ENCODE assay signal across 18 cellular contexts in the genomic region with DNA sequence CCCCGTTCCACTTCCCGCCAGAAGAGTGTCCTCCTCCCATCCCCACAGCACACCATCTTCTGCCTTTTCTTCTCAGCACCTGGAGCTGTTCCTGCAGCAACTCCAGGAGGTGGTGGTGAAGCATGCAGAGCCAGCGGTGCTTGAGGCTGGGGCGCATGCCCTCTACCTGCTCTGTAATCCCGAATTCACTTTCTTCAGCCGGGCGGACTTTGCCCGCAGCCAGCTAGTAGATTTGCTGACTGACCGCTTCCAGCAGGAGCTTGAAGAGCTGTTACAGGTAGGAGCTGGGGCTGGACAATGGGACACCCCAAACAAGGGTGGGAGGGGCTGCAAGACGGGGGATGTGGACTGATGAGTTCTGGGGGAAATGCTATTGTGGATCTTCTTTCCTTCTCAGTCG. TPM values are rescaled to one million over a fixed set of nuclear protein-coding genes. Genes with fewer than 3 reads are reported as not detected.
A peak's percentile ranks its signal among the peaks of the same experiment; 100 is the strongest.
DNase-seq lines count a peak whose midpoint lies in the region; TF ChIP-seq lines count a peak whose summit lies in the region.
"Had no signal": no experiment of that assay in that cellular context is flagged by ENCODE, and none has a peak within 500 bp of the region (broad histone marks: within the 10 kb centered on the region; RNA-seq: fewer than 3 reads in every experiment).

No MANE protein-coding gene starts in this region.

- TF ChIP-seq CTCF in endodermal cell (conservative IDR thresholded peaks at IDR 0.05) = no peak
- no peak for TF ChIP-seq CTCF in stomach (IDR thresholded peaks at IDR 0.05)

- peaks cover 0 to 5% (median 0%) of the 10 kb centered on the region in 3 donors for H3K9me3 Mint-ChIP-seq in IgD-negative memory B cell
- no peaks in the 10 kb centered on the region for H3K9me3 Mint-ChIP-seq in endodermal cell
- H3K9me3 Mint-ChIP-seq in activated CD4-positive, alpha-beta T cell treated with anti-CD3 and anti-CD28 coated beads, Interleukin-2, amount 10 ng/mL, durations not matched to agents 7 days and 5 days = no peaks in the 10 kb centered on the region
- H3K9me3 Mint-ChIP-seq: GM23338 had no signal

- POLR2A ChIA-PET in activated CD4-positive, alpha-beta T cell treated with anti-CD3 and anti-CD28 coated beads, Interleukin-2, amount 10 ng/mL, durations not matched to agents 7 days and 5 days (lab: Charles Lee) = no interaction called here

- peak; percentile 61 for DNase-seq in endodermal cell
- peak; percentile 59 for DNase-seq in mucosa of gallbladder (ENCODE audit: low spot score)
- DNase-seq in activated CD4-positive, alpha-beta T cell treated with anti-CD3 and anti-CD28 coated beads, Interleukin-2, amount 10 ng/mL, durations not matched to agents 7 days and 5 days = no peak
- no peak for DNase-seq in stomach
- no peak for DNase-seq in NCI-H510A (lab: John Stamatoyannopoulos, UW)
- DNase-seq in amniotic stem cell (lab: John Stamatoyannopoulos, UW) = no peak
- DNase-seq: MM.1S, NCI-H1105, NCI-H187 treated with DMSO at 0.1 percent for 48 hours, NCI-H2171, NCI-H446 treated with DMSO at 0.1 percent for 48 hours, NCI-H774, SHP77 treated with DMSO at 0.1 percent for 48 hours had no signal

- peak overlapping the region in 2 of 3 donors; percentile 50 to 86 for H3K27ac Mint-ChIP-seq in IgD-negative memory B cell
- H3K27ac Mint-ChIP-seq in endodermal cell = no peak overlapping the region
- no peak overlapping the region for H3K27ac Mint-ChIP-seq in activated CD4-positive, alpha-beta T cell treated with anti-CD3 and anti-CD28 coated beads, Interleukin-2, amount 10 ng/mL, durations not matched to agents 7 days and 5 days
- H3K27ac Mint-ChIP-seq: GM23338 had no signal

- no peaks in the 10 kb centered on the region for H3K9me3 ChIP-seq in endodermal cell (ENCODE audit: control insufficient read depth, low read length)
- no peaks in the 10 kb centered on the region for H3K9me3 ChIP-seq in stomach

- no peaks in the 10 kb centered on the region for H3K4me1 ChIP-seq in endodermal cell (ENCODE audit: control insufficient read depth, insufficient read depth, low read length)
- no peaks in the 10 kb centered on the region for H3K4me1 ChIP-seq in stomach

- WGBS in endodermal cell (ENCODE audit: insufficient coverage in 1 of 2, insufficient read length in 1 of 2), 2 experiments = 90 to 95% methylated on average over 3 to 10 of the region's 11 CpGs
- WGBS in stomach, 5 donors = 39 to 70% (median 47%) methylated on average over 11 of the region's 11 CpGs

- H3K36me3 ChIP-seq in endodermal cell (ENCODE audit: control insufficient read depth, insufficient read depth, low read length) = no peaks in the 10 kb centered on the region
- H3K36me3 ChIP-seq in stomach = no peaks in the 10 kb centered on the region

- H3K27ac ChIP-seq in endodermal cell (ENCODE audit: low read depth, low read length) = no peak overlapping the region
- H3K27ac ChIP-seq in stomach = no peak overlapping the region
- H3K27ac ChIP-seq: HL-60 had no signal

- H3K36me3 Mint-ChIP-seq in IgD-negative memory B cell = no peaks in the 10 kb centered on the region
- H3K36me3 Mint-ChIP-seq in endodermal cell (ENCODE audit: low read depth) = no peaks in the 10 kb centered on the region
- peaks cover 9% of the 10 kb centered on the region for H3K36me3 Mint-ChIP-seq in activated CD4-positive, alpha-beta T cell treated with anti-CD3 and anti-CD28 coated beads, Interleukin-2, amount 10 ng/mL, durations not matched to agents 7 days and 5 days (ENCODE audit: low read depth)

- TF ChIP-seq POLR2A in stomach (IDR thresholded peaks at IDR 0.05) = no peak

- peak overlapping the region in 3 of 4 donors; percentile 52 to 73 (median 57) for H3K4me3 Mint-ChIP-seq in IgD-negative memory B cell
- H3K4me3 Mint-ChIP-seq in endodermal cell = no peak overlapping the region
- H3K4me3 Mint-ChIP-seq in activated CD4-positive, alpha-beta T cell treated with anti-CD3 and anti-CD28 coated beads, Interleukin-2, amount 10 ng/mL, durations not matched to agents 7 days and 5 days = no peak overlapping the region
- H3K4me3 Mint-ChIP-seq: GM23338 had no signal

- H3K4me1 Mint-ChIP-seq in IgD-negative memory B cell (peaks cover 26 to 44% (median 35%) of the 10 kb centered on the region in 3 donors), endodermal cell (peaks cover 23% of the 10 kb centered on the region)
- H3K4me1 Mint-ChIP-seq in activated CD4-positive, alpha-beta T cell treated with anti-CD3 and anti-CD28 coated beads, Interleukin-2, amount 10 ng/mL, durations not matched to agents 7 days and 5 days = peaks cover 5% of the 10 kb centered on the region

- no peaks in the 10 kb centered on the region for H3K27me3 Mint-ChIP-seq in IgD-negative memory B cell
- peaks cover 51% of the 10 kb centered on the region for H3K27me3 Mint-ChIP-seq in endodermal cell (ENCODE audit: insufficient read depth)
- H3K27me3 Mint-ChIP-seq in activated CD4-positive, alpha-beta T cell treated with anti-CD3 and anti-CD28 coated beads, Interleukin-2, amount 10 ng/mL, durations not matched to agents 7 days and 5 days = no peaks in the 10 kb centered on the region

- intact Hi-C loops in stomach (cut with DNase I; ENCODE audit: low total_unique reads) = no loop called here

- no peak overlapping the region for H3K9ac ChIP-seq in endodermal cell (ENCODE audit: extremely low read depth, low read length, poor library complexity, severe bottlenecking)

- H3K4me3 ChIP-seq in endodermal cell (ENCODE audit: low read length) (no peak overlapping the region), stomach (no peak overlapping the region)
- H3K4me3 ChIP-seq: GM23338 had no signal

- CTCF ChIA-PET in activated CD4-positive, alpha-beta T cell treated with anti-CD3 and anti-CD28 coated beads, Interleukin-2, amount 10 ng/mL, durations not matched to agents 7 days and 5 days (lab: Charles Lee) = interaction anchor here (1.1 to 1.2 kb wide), 2 partner anchors 11 to 19 kb away, joined by 4 to 5 read pairs; no protein-coding TSS in a partner anchor

- TF ChIP-seq EP300 in stomach (IDR thresholded peaks at IDR 0.05) = no peak

- H3K27me3 ChIP-seq in endodermal cell (ENCODE audit: control insufficient read depth, insufficient read depth, low read length, poor library complexity, severe bottlenecking) = peaks cover 5% of the 10 kb centered on the region
- peaks cover 0 to 32% (median 0%) of the 10 kb centered on the region in 3 donors for H3K27me3 ChIP-seq in stomach

RNA-seq across cellular contexts. Expression of a gene that starts 19.1 kb away (rescaled TPM):
- polyA plus RNA-seq in IgD-negative memory B cell (94.5 TPM), stomach (1 to 10 TPM in 1 of 3 donors, under 1 TPM in 2; 0.56 to 1.7 (median 0.95) TPM)
- total RNA-seq in endodermal cell (not detected), mucosa of gallbladder (3.1 TPM), stomach (1 to 10 TPM in 4 of 5 donors, not detected in 1; 1.1 to 3.8 (median 1.4) TPM)
- polyA plus RNA-seq in endodermal cell (2013, experiment 1 of 2) = not detected
- polyA plus RNA-seq in endodermal cell (2013, experiment 2 of 2) = not detected
- total RNA-seq in activated CD4-positive, alpha-beta T cell treated with anti-CD3 and anti-CD28 coated beads, Interleukin-2, amount 10 ng/mL, durations not matched to agents 7 days and 5 days = 10 to 100 TPM; 61.2 to 66.6 TPM
- total RNA-seq: G401, GM23338 had no signal
- polyA plus RNA-seq: AG04450 had no signal

RNA-seq across cellular contexts. Expression of a gene that starts 23.0 kb away (rescaled TPM):
- polyA plus RNA-seq in IgD-negative memory B cell (61.5 TPM), stomach (1 to 10 TPM in 2 of 3 donors, under 1 TPM in 1; 0.50 to 8.8 (median 1.5) TPM)
- total RNA-seq in endodermal cell (1 to 10 TPM; 1.2 to 3.3 TPM), mucosa of gallbladder (3.6 TPM), stomach (under 1 TPM in 1 of 5 donors, not detected in 4; 0.92 TPM)
- polyA plus RNA-seq in endodermal cell (2013, experiment 1 of 2) = 1.4 TPM
- 1.7 TPM for polyA plus RNA-seq in endodermal cell (2013, experiment 2 of 2)
- total RNA-seq in activated CD4-positive, alpha-beta T cell treated with anti-CD3 and anti-CD28 coated beads, Interleukin-2, amount 10 ng/mL, durations not matched to agents 7 days and 5 days = 10 to 100 TPM; 24.2 to 24.7 TPM

RNA-seq across cellular contexts. Expression of a gene that starts 23.5 kb away (rescaled TPM):
- polyA plus RNA-seq in IgD-negative memory B cell (0.23 TPM), stomach (under 1 TPM in 2 of 3 donors, not detected in 1; 0.12 to 0.48 TPM)
- total RNA-seq in endodermal cell (10 to 100 TPM; 39.3 to 56.1 TPM), mucosa of gallbladder (5.6 TPM), stomach (1 to 10 TPM in 3 of 5 donors, under 1 TPM in 1, not detected in 1; 0.92 to 4.9 (median 2.6) TPM)
- 130 TPM for polyA plus RNA-seq in endodermal cell (2013, experiment 1 of 2)
- 122 TPM for polyA plus RNA-seq in endodermal cell (2013, experiment 2 of 2)
- 10 to 100 TPM; 13.9 to 20.9 TPM for total RNA-seq in activated CD4-positive, alpha-beta T cell treated with anti-CD3 and anti-CD28 coated beads, Interleukin-2, amount 10 ng/mL, durations not matched to agents 7 days and 5 days

RNA-seq across cellular contexts. Expression of a gene that starts 32.3 kb away (rescaled TPM):
- polyA plus RNA-seq in IgD-negative memory B cell (0.38 TPM), stomach (1 to 10 TPM; 1.7 to 2.4 (median 2.1) TPM)
- total RNA-seq in endodermal cell (1 to 10 TPM; 3.7 to 3.8 TPM), mucosa of gallbladder (11.2 TPM), stomach (1 to 10 TPM in 2 of 5 donors, not detected in 3; 1.5 to 1.6 TPM)
- polyA plus RNA-seq in endodermal cell (2013, experiment 1 of 2) = 13.3 TPM
- polyA plus RNA-seq in endodermal cell (2013, experiment 2 of 2) = 13.4 TPM
- total RNA-seq in activated CD4-positive, alpha-beta T cell treated with anti-CD3 and anti-CD28 coated beads, Interleukin-2, amount 10 ng/mL, durations not matched to agents 7 days and 5 days = 10 to 100 TPM; 14.2 to 15.6 TPM

RNA-seq across cellular contexts. Expression of a gene that starts 42.2 kb away (rescaled TPM):
- polyA plus RNA-seq in IgD-negative memory B cell (6.3 TPM), stomach (10 to 100 TPM; 10.7 to 17.2 (median 11.4) TPM)
- total RNA-seq in endodermal cell (10 to 100 TPM; 24.7 to 30.0 TPM), mucosa of gallbladder (37.1 TPM), stomach (10 to 100 TPM; 16.2 to 33.3 (median 28.6) TPM)
- 22.9 TPM for polyA plus RNA-seq in endodermal cell (2013, experiment 1 of 2)
- polyA plus RNA-seq in endodermal cell (2013, experiment 2 of 2) = 18.2 TPM
- total RNA-seq in activated CD4-positive, alpha-beta T cell treated with anti-CD3 and anti-CD28 coated beads, Interleukin-2, amount 10 ng/mL, durations not matched to agents 7 days and 5 days = 10 to 100 TPM; 54.0 to 54.6 TPM

Comparison
In these comparisons a context has a peak if more than half of its experiments do, and no peak if none do; other contexts are left out.
1. H3K27ac Mint-ChIP-seq: peak in IgD-negative memory B cell (2 of 3); none in endodermal cell (single experiment) and activated CD4-positive, alpha-beta T cell treated with anti-CD3 and anti-CD28 coated beads, Interleukin-2, amount 10 ng/mL, durations not matched to agents 7 days and 5 days (single experiment).
2. H3K4me3 Mint-ChIP-seq: peak in IgD-negative memory B cell (3 of 4); none in endodermal cell (single experiment) and activated CD4-positive, alpha-beta T cell treated with anti-CD3 and anti-CD28 coated beads, Interleukin-2, amount 10 ng/mL, durations not matched to agents 7 days and 5 days (single experiment).
3. DNase-seq: peak in endodermal cell (single experiment) and mucosa of gallbladder (single experiment); none in activated CD4-positive, alpha-beta T cell treated with anti-CD3 and anti-CD28 coated beads, Interleukin-2, amount 10 ng/mL, durations not matched to agents 7 days and 5 days (single experiment), stomach (single experiment), NCI-H510A (single experiment) and amniotic stem cell (single experiment).
4. RNA of a gene that starts 19.1 kb away (total RNA-seq): 61.2 to 66.6 TPM in activated CD4-positive, alpha-beta T cell treated with anti-CD3 and anti-CD28 coated beads, Interleukin-2, amount 10 ng/mL, durations not matched to agents 7 days and 5 days; 3.1 TPM in mucosa of gallbladder (single experiment), 1.1 to 3.8 TPM in stomach and not detected in endodermal cell; every median in the first group is over 10 times any median in the second.